8 cellular contexts compared by ENCODE assay signal in the genomic region with DNA sequence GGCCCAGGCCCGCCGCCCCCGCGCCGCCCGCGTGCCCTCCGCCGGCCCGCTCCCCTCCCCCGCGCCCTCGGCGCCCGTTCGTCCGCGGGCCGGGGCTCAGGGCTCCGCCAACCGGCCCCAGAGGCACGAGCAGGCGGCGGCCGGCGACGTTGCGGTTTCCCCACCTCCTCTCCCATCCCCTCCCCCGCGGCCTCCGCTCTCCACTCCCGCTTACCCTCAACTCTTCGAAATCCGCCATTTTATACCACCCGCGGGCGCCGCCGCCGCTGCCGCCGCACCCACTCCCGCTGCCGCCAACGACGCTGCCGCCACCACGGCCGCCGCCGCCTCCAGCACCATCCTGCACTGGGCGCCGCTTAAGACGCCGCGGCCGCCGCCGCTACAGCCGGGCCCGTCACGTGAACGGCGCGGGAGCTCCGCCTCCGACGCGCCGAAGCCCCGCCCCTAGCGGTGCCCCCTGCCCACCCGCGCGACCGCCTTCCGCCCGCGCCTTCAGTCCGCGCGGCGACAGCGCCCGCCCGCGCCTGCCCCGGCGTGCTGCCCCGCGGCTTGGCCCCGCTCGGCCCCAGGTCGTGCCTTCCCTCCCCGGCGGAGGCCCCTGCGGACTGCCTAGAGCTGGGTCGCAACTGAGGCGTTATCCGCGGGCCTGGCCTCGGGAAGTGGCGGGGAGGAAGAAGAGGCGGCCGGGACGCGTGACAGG. TPM values are rescaled to one million over a fixed set of nuclear protein-coding genes. Genes with fewer than 3 reads are reported as not detected.
DNase-seq lines count a peak whose midpoint lies in the region; ATAC-seq and TF ChIP-seq lines count a peak whose summit lies in the region.

A gene with protein sequence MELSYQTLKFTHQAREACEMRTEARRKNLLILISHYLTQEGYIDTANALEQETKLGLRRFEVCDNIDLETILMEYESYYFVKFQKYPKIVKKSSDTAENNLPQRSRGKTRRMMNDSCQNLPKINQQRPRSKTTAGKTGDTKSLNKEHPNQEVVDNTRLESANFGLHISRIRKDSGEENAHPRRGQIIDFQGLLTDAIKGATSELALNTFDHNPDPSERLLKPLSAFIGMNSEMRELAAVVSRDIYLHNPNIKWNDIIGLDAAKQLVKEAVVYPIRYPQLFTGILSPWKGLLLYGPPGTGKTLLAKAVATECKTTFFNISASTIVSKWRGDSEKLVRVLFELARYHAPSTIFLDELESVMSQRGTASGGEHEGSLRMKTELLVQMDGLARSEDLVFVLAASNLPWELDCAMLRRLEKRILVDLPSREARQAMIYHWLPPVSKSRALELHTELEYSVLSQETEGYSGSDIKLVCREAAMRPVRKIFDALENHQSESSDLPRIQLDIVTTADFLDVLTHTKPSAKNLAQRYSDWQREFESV (plus strand): TSS at position 495 of the 700 bp plus-strand sequence. CDS start 29,271 bp downstream, outside the sequence.
PIAS2 (minus strand) TSS at position 400 of the 700 bp plus-strand sequence; CDS start at position 238, 162 bp downstream.

- no peaks in the 10 kb centered on the region; the same call in 1 of the 2 replicates for H3K36me3 Mint-ChIP-seq in WTC11

- TF ChIP-seq CTCF in WTC11 (IDR thresholded peaks at IDR 0.05), result no peak
- no peak for TF ChIP-seq CTCF in cardiac fibroblast (IDR thresholded peaks at IDR 0.05; ENCODE audit: low read depth, low read length)

- CTCF ChIA-PET in WTC11 (lab: Charles Lee), result interaction anchor here (0.6 to 1.4 kb wide), 6 partner anchors 18 to 637 kb away, joined by 3 to 6 read pairs (median 4); no protein-coding TSS in a partner anchor

- peak; percentile 18 for DNase-seq in A172 (ENCODE audit: low spot score)
- DNase-seq in NCI-H2107 (lab: John Stamatoyannopoulos, UW), result peak; percentile 79
- DNase-seq in WTC11 (ENCODE audit: low spot score), result peak; percentile 76
- DNase-seq in cardiac fibroblast (ENCODE audit: low read depth in 2 of 2), result peak; percentile 59 to 82
- DNase-seq in iris pigment epithelial cell (ENCODE audit: low read depth), result peak; percentile 57
- peak; percentile 62 for DNase-seq in stimulated activated CD4-positive, alpha-beta T cell treated with anti-CD3 and anti-CD28 coated beads, Interleukin-12 subunit alpha, Interleukin-12 subunit beta, amount 100 ng/mL, for 24 hours (ENCODE audit: low read depth in 2 of 2)

- peak within 1 kb of the TSS; percentile 62 to 82 for H3K4me3 ChIP-seq in cardiac fibroblast (replicated peaks in 1 of 2; ENCODE audit: low read depth in 2 of 2, low read length in 2 of 2)

- peak; percentile 86 for ATAC-seq in GM18511 (IDR thresholded peaks at IDR 0.05; ENCODE audit: unreplicated experiment)
- ATAC-seq in HG02981 (IDR thresholded peaks at IDR 0.05; ENCODE audit: unreplicated experiment), result peak; percentile 84
- ATAC-seq in WTC11, result peak; percentile 80

- H3K4me1 Mint-ChIP-seq in WTC11, result peaks cover 62% of the 10 kb centered on the region

- peak within 1 kb of the TSS; percentile 93 for H3K4me3 Mint-ChIP-seq in WTC11

- H3K9me3 Mint-ChIP-seq in WTC11, result no peaks in the 10 kb centered on the region

- no peaks in the 10 kb centered on the region for H3K27me3 Mint-ChIP-seq in WTC11 (ENCODE audit: low read depth)

- POLR2A ChIA-PET in WTC11 (lab: Charles Lee), result interaction anchor here (1.1 kb wide), 1 partner anchor 24 kb away, joined by 3 read pairs; no protein-coding TSS in a partner anchor

- peak within 1 kb of the TSS; percentile 100 for H3K27ac Mint-ChIP-seq in WTC11

TF ChIP-seq in WTC11, 78 proteins besides CTCF, POLR2A, EP300 and RAD21 (continues in another document):
- TF ChIP-seq TEAD4 (CRISPR knock-in tag; IDR thresholded peaks at IDR 0.05) (no peak), CREM (CRISPR knock-in tag; IDR thresholded peaks at IDR 0.05) (peak; percentile 76; the same call in 1 of the 2 replicates), ATF6 (CRISPR knock-in tag; IDR thresholded peaks at IDR 0.05) (no peak), EMX1 (CRISPR knock-in tag; IDR thresholded peaks at IDR 0.05) (peak; percentile 49; the same call in 1 of the 2 replicates), ARID4B (CRISPR knock-in tag; IDR thresholded peaks at IDR 0.05; ENCODE audit: borderline replicate concordance) (no peak), ZBTB43 (CRISPR knock-in tag; IDR thresholded peaks at IDR 0.05) (peak; percentile 80), ESRRA (CRISPR knock-in tag; IDR thresholded peaks at IDR 0.05; ENCODE audit: borderline replicate concordance) (no peak; the same call in 1 of the 2 replicates), MYBL2 (CRISPR knock-in tag; IDR thresholded peaks at IDR 0.05) (0 out of 2 replicates have a peak, but pooled peaks have one; percentile 69), OVOL2 (CRISPR knock-in tag; IDR thresholded peaks at IDR 0.05; ENCODE audit: borderline replicate concordance) (no peak), TCF7 (CRISPR knock-in tag; IDR thresholded peaks at IDR 0.05; ENCODE audit: low read depth) (no peak; the same call in 1 of the 2 replicates), IRF2 (CRISPR knock-in tag; IDR thresholded peaks at IDR 0.05; ENCODE audit: borderline replicate concordance, low read depth) (no peak), ZNF317 (CRISPR knock-in tag; IDR thresholded peaks at IDR 0.05; ENCODE audit: borderline replicate concordance, low read depth) (no peak)
- TF ChIP-seq, protein P1, sequence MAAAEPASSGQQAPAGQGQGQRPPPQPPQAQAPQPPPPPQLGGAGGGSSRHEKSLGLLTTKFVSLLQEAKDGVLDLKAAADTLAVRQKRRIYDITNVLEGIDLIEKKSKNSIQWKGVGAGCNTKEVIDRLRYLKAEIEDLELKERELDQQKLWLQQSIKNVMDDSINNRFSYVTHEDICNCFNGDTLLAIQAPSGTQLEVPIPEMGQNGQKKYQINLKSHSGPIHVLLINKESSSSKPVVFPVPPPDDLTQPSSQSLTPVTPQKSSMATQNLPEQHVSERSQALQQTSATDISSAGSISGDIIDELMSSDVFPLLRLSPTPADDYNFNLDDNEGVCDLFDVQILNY (CRISPR knock-in tag; IDR thresholded peaks at IDR 0.05), result peak; percentile 47; the same call in 1 of the 2 replicates

RNA-seq across cellular contexts. Expression of the first gene that starts in this region (rescaled TPM):
- total RNA-seq in A172 (2014; rRNA removed; shearing (Covaris generic)), result 3.7 and 5.1 TPM in 2 replicates
- total RNA-seq in WTC11 (2021), result 9.9 to 12.1 TPM (median 11.7 TPM) in 3 replicates

RNA-seq across cellular contexts. Expression of gene PIAS2, which starts in this region (rescaled TPM):
- total RNA-seq in A172 (2014; rRNA removed; shearing (Covaris generic)), result 17.5 and 18.8 TPM in 2 replicates
- total RNA-seq in WTC11 (2021), result 50.7 to 60.6 TPM (median 57.8 TPM) in 3 replicates

Comparison
In these comparisons a context has a peak if more than half of its experiments do, and no peak if none do; other contexts are left out.
1. Peak in every context shown above with its lines: DNase-seq, ATAC-seq and H3K4me3 ChIP-seq.
2. DNase-seq: peak in every context shown above with its lines; median percentile 79 in NCI-H2107; 76 in WTC11; 70 in cardiac fibroblast; 62 in stimulated activated CD4-positive, alpha-beta T cell treated with anti-CD3 and anti-CD28 coated beads, Interleukin-12 subunit alpha, Interleukin-12 subunit beta, amount 100 ng/mL, for 24 hours; 57 in iris pigment epithelial cell; 18 in A172.